Comparison of ENCODE assay signal across 8 cellular contexts in genomic region chr15:74906450-74907276, GRCh38. TPM values are rescaled to one million over a fixed set of nuclear protein-coding genes. Genes with fewer than 3 reads are reported as not detected.
DNase-seq lines count a peak whose midpoint lies in the region; ATAC-seq and TF ChIP-seq lines count a peak whose summit lies in the region.

FAM219B (minus strand) TSS chr15:74906851; CDS start chr15:74906800, 51 bp downstream.

- DNase-seq in GM12865 (ENCODE audit: low read depth) (peak; percentile 92), NCI-H146 (lab: John Stamatoyannopoulos, UW) (peak; percentile 79), T-helper 17 cell (peak; percentile 44 to 63 (median 57)), amygdala (lab: John Stamatoyannopoulos, UW) (peak; percentile 34 to 94 (median 82)), left ventricle myocardium inferior (peak; percentile 95), prostate gland (ENCODE audit: low spot score) (peak; percentile 92), ureter (ENCODE audit: low spot score) (peak; percentile 94)

- H3K4me1 ChIP-seq in left ventricle myocardium inferior = peaks cover 58% of the 10 kb centered on the region
- peaks cover 5% of the 10 kb centered on the region for H3K4me1 ChIP-seq in prostate gland (replicated peaks)

- H3K4me3 Mint-ChIP-seq in T-helper 17 cell = peak within 1 kb of the TSS; percentile 98

- peaks cover 2% of the 10 kb centered on the region for H3K36me3 Mint-ChIP-seq in T-helper 17 cell (ENCODE audit: low read depth)

- H3K9me3 ChIP-seq in T-helper 17 cell (ENCODE audit: control insufficient read depth, low read length, poor library complexity, severe bottlenecking) (no peaks in the 10 kb centered on the region), left ventricle myocardium inferior (replicated peaks) (no peaks in the 10 kb centered on the region), prostate gland (no peaks in the 10 kb centered on the region)

- intact Hi-C loops in left ventricle myocardium inferior (cut with micrococcal nuclease) = no loop called here
- intact Hi-C loops in prostate gland (cut with DNase I) = loop anchor here (5.0 kb wide), 1 partner anchor 64 kb away; the partner anchor contains the start of gene ULK3

- H3K36me3 ChIP-seq in left ventricle myocardium inferior (peaks cover 42% of the 10 kb centered on the region), prostate gland (peaks cover 0 to 3% of the 10 kb centered on the region in 2 donors)

- H3K27me3 Mint-ChIP-seq in T-helper 17 cell = no peaks in the 10 kb centered on the region

- peaks cover 26% of the 10 kb centered on the region for H3K4me1 Mint-ChIP-seq in T-helper 17 cell

- H3K27me3 ChIP-seq in left ventricle myocardium inferior (ENCODE audit: low read depth) (no peaks in the 10 kb centered on the region), prostate gland (replicated peaks; ENCODE audit: insufficient read depth) (no peaks in the 10 kb centered on the region)

- under 1% methylated on average over 72 of the region's 76 CpGs for WGBS in prostate gland

- ATAC-seq in HG02642 (IDR thresholded peaks at IDR 0.05; ENCODE audit: poor library complexity, unreplicated experiment) (peak; percentile 88), T-helper 17 cell (peak; percentile 83)

- H3K27ac ChIP-seq in left ventricle myocardium inferior (replicated peaks) = peak within 1 kb of the TSS; percentile 97
- peak within 1 kb of the TSS; percentile 95 to 98 for H3K27ac ChIP-seq in prostate gland

- peak within 1 kb of the TSS; percentile 98 for H3K27ac Mint-ChIP-seq in T-helper 17 cell

- peak; percentile 92 for TF ChIP-seq POLR2A in prostate gland (IDR thresholded peaks at IDR 0.05)

- peak within 1 kb of the TSS; percentile 67 for H3K4me3 ChIP-seq in GM12865 (ENCODE audit: low read depth, low read length)
- H3K4me3 ChIP-seq in left ventricle myocardium inferior = peak within 1 kb of the TSS; percentile 93
- peak within 1 kb of the TSS; percentile 76 to 97 for H3K4me3 ChIP-seq in prostate gland

- TF ChIP-seq CTCF in GM12865 (IDR thresholded peaks at IDR 0.05; ENCODE audit: insufficient read depth, low read depth, low read length, missing control alignments) = no peak
- TF ChIP-seq CTCF in left ventricle myocardium inferior (IDR thresholded peaks at IDR 0.05; ENCODE audit: borderline replicate concordance) = no peak
- no peak for TF ChIP-seq CTCF in prostate gland (IDR thresholded peaks at IDR 0.05)

RNA-seq across cellular contexts. Expression of gene FAM219B, which starts in this region (rescaled TPM):
- total RNA-seq in T-helper 17 cell = 10 to 100 TPM; 47.8 to 65.7 TPM
- total RNA-seq in left ventricle myocardium inferior = 108 TPM
- 10 to 100 TPM; 66.0 to 71.1 TPM for total RNA-seq in prostate gland
- 171 TPM for total RNA-seq in ureter

Comparison
In these comparisons a context has a peak if more than half of its experiments do, and no peak if none do; other contexts are left out.
1. Peak in every context shown above with its lines: DNase-seq, ATAC-seq, H3K4me3 ChIP-seq and H3K27ac ChIP-seq.